14 cellular contexts compared by ENCODE assay signal in the genomic region with DNA sequence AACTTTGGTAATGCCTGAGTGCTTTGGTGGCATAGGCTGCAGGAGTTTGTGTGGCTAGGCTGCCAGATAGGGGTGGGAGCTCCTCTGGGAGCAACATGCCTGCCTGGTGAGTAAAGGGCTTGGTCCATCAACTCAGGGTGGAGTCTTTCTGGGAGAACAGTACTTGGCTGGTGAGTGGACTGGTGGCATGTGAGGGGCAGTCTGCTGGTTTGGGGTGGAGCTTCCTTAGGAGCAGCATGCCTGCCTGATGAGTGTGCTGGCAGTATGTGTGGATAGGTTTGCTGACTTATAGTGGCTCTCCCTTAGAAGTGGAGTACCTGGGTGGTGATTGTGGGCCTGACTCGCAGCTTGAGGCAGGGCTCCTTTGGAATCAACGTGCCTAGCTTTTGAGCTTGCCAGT. TPM values are rescaled to one million over a fixed set of nuclear protein-coding genes. Genes with fewer than 3 reads are reported as not detected.
DNase-seq lines count a peak whose midpoint lies in the region; ATAC-seq lines count a peak whose summit lies in the region.
"Had no signal": no experiment of that assay in that cellular context is flagged by ENCODE, and none has a peak within 500 bp of the region (broad histone marks: within the 10 kb centered on the region; RNA-seq: fewer than 3 reads in every experiment).

No MANE protein-coding gene starts in this region.

- DNase-seq in EL = peak; percentile 72
- peak; percentile 75 for DNase-seq in MG63
- DNase-seq in trophoblast cell = peak; percentile 85 to 89
- no peak for DNase-seq in activated effector memory CD4-positive, alpha-beta T cell treated with Interleukin-2 at 50 U/mL for 16 hours
- DNase-seq in COR-L47 (lab: John Stamatoyannopoulos, UW) = no peak
- DNase-seq: activated CD4-positive, alpha-beta memory T cell treated with anti-CD3 and anti-CD28 coated beads for 36 hours; aorta; C1 segment of cervical spinal cord; NCI-H1417; NCI-H345 had no signal

- no peaks in the 10 kb centered on the region for H3K4me1 ChIP-seq in trophoblast cell (ENCODE audit: control insufficient read depth in 1 of 2, insufficient read depth in 2 of 2, low read length in 2 of 2)

- H3K36me3 ChIP-seq in MG63 = no peaks in the 10 kb centered on the region
- H3K36me3 ChIP-seq in trophoblast cell (ENCODE audit: control insufficient read depth in 1 of 2, insufficient read depth in 2 of 2, low read length in 2 of 2) = no peaks in the 10 kb centered on the region

- H3K4me2 ChIP-seq in trophoblast cell (ENCODE audit: low read length) = no peak overlapping the region

- H3K9me3 ChIP-seq in MG63 (0 out of 2 replicates have a peak, but pooled peaks cover 2% of the 10 kb centered on the region), trophoblast cell (ENCODE audit: insufficient read depth, low read depth, low read length) (peaks cover 5% of the 10 kb centered on the region)

- H4K91ac ChIP-seq in trophoblast cell (ENCODE audit: low read depth, low read length) = no peak overlapping the region

- no peak overlapping the region for H3K4ac ChIP-seq in trophoblast cell (ENCODE audit: low read depth, low read length)

- no peak overlapping the region for H2AFZ ChIP-seq in trophoblast cell (ENCODE audit: insufficient read depth, low read length, poor library complexity)

- no CpG with 5 or more reads among the region's 2 CpGs for WGBS in trophoblast cell (ENCODE audit: extremely low coverage, insufficient coverage, insufficient read length)

- no peak overlapping the region for H3K23ac ChIP-seq in trophoblast cell (ENCODE audit: low read length)

- H2AK5ac ChIP-seq in trophoblast cell (ENCODE audit: low read length) = no peak overlapping the region

- no peak overlapping the region for H2BK5ac ChIP-seq in trophoblast cell (ENCODE audit: low read depth, low read length, poor library complexity)

- no peaks in the 10 kb centered on the region for H3K79me2 ChIP-seq in trophoblast cell (ENCODE audit: control insufficient read depth, insufficient read depth, low read length, poor library complexity)

- H3K27me3 ChIP-seq in MG63 (no peaks in the 10 kb centered on the region), trophoblast cell (ENCODE audit: insufficient read depth, low read length) (no peaks in the 10 kb centered on the region)

- H3K27ac ChIP-seq in trophoblast cell (ENCODE audit: low read depth, low read length) = no peak overlapping the region
- H3K27ac ChIP-seq: SK-N-MC had no signal

- no peak overlapping the region for H3K14ac ChIP-seq in trophoblast cell (ENCODE audit: low read length)

- no peak overlapping the region for H3K18ac ChIP-seq in trophoblast cell (ENCODE audit: low read length)

- H4K8ac ChIP-seq in trophoblast cell (ENCODE audit: low read depth, low read length) = no peak overlapping the region

- no peak overlapping the region for H3K9ac ChIP-seq in trophoblast cell (ENCODE audit: low read length)

- H4K12ac ChIP-seq in trophoblast cell (ENCODE audit: low read depth, low read length) = no peak overlapping the region

- peak; percentile 99 for ATAC-seq in esophagus mucosa
- ATAC-seq in HG03520 (IDR thresholded peaks at IDR 0.05; ENCODE audit: unreplicated experiment) = no peak
- ATAC-seq in HG03175 (IDR thresholded peaks at IDR 0.05; ENCODE audit: unreplicated experiment) = no peak

- H2BK120ac ChIP-seq in trophoblast cell (ENCODE audit: insufficient read depth, low read length, poor library complexity) = no peak overlapping the region

- H3K4me3 ChIP-seq in MG63 (no peak overlapping the region), trophoblast cell (ENCODE audit: low read depth, low read length) (no peak overlapping the region)
- H3K4me3 ChIP-seq: SK-N-MC had no signal

- no peaks in the 10 kb centered on the region for H3K79me1 ChIP-seq in trophoblast cell (ENCODE audit: low read length)

- no peak overlapping the region for H2BK12ac ChIP-seq in trophoblast cell (ENCODE audit: low read length)

RNA-seq across cellular contexts. Expression of a gene that starts 34.9 kb away (rescaled TPM):
- 84.4 and 102 TPM in 2 replicates for total RNA-seq in MG63 (2014; rRNA removed; shearing (Covaris generic); ENCODE audit: low replicate concordance)
- 73.1 TPM for total RNA-seq in esophagus mucosa
- 82.4 and 82.5 TPM in 2 replicates for polyA plus RNA-seq in trophoblast cell (2013)

RNA-seq across cellular contexts. Expression of a gene that starts 52.0 kb away (rescaled TPM):
- not detected in 2 replicates for total RNA-seq in MG63 (2014; rRNA removed; shearing (Covaris generic); ENCODE audit: low replicate concordance)
- total RNA-seq in esophagus mucosa = 23.6 TPM
- 0.01 TPM in 1 of 2 replicates, not detected in the other for polyA plus RNA-seq in trophoblast cell (2013)
- total RNA-seq: activated CD4-positive, alpha-beta memory T cell treated with anti-CD3 and anti-CD28 coated beads for 36 hours had no signal

Comparison
In these comparisons a context has a peak if more than half of its experiments do, and no peak if none do; other contexts are left out.
1. DNase-seq: peak in EL (single experiment), MG63 (single experiment) and trophoblast cell (2 of 2); none in activated effector memory CD4-positive, alpha-beta T cell treated with Interleukin-2 at 50 U/mL for 16 hours (single experiment) and COR-L47 (single experiment).
2. RNA of a gene that starts 52.0 kb away (total RNA-seq): 23.6 TPM in esophagus mucosa (single experiment); not detected in MG63; every median in the first group is over 10 times any median in the second.